Comparison of ENCODE assay signal across 1 cellular context in the genomic region with DNA sequence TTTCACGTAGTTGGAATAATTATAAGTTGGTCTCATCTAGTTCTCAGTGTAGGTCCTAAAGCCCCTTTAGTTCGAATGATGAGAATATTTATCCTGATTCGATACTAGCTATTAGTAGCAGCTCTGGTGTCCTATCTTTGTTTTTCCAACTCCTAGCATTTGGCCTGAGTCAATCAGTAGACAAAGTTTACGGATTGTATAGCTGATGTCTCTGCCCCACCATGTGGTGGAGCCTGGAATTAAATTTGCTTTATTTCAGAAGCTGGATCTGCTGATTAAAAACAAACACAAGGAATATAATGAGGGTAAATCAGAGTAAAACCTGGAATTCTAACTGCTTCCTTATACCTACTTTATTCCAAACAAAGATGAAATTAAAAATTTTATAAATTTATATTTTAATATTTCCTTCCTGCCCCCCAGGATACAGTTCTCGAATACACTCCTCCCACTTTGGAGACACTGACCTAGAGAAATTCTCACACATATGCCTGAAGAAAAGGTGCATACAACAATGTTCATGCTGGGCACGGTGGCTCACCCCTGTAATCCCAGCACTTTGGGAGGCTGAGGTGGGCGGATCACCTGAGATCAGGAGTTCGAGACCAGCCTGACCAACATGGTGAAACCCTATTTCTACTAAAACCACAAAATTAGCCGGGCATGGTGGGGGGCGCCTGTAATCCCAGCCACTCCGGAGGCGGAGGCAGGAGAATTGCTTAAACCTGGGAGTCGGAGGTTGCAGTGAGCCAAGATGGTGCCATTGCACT.
A peak's percentile ranks its signal among the peaks of the same experiment; 100 is the strongest.
TF ChIP-seq lines count a peak whose summit lies in the region.

No MANE protein-coding gene starts in this region.

TF ChIP-seq in HepG2, 621 proteins besides CTCF, POLR2A, EP300 and RAD21 (continued from another document and continues in another):
- no peak for TF ChIP-seq ZNF275 (CRISPR knock-in tag; IDR thresholded peaks at IDR 0.05; ENCODE audit: borderline replicate concordance)
- TF ChIP-seq NFRKB (IDR thresholded peaks at IDR 0.05): no peak
- no peak for TF ChIP-seq HNF4A (CRISPR knock-in tag; IDR thresholded peaks at IDR 0.05)
- no peak for TF ChIP-seq ZBTB7A (CRISPR knock-in tag; IDR thresholded peaks at IDR 0.05)
- TF ChIP-seq, protein P1, sequence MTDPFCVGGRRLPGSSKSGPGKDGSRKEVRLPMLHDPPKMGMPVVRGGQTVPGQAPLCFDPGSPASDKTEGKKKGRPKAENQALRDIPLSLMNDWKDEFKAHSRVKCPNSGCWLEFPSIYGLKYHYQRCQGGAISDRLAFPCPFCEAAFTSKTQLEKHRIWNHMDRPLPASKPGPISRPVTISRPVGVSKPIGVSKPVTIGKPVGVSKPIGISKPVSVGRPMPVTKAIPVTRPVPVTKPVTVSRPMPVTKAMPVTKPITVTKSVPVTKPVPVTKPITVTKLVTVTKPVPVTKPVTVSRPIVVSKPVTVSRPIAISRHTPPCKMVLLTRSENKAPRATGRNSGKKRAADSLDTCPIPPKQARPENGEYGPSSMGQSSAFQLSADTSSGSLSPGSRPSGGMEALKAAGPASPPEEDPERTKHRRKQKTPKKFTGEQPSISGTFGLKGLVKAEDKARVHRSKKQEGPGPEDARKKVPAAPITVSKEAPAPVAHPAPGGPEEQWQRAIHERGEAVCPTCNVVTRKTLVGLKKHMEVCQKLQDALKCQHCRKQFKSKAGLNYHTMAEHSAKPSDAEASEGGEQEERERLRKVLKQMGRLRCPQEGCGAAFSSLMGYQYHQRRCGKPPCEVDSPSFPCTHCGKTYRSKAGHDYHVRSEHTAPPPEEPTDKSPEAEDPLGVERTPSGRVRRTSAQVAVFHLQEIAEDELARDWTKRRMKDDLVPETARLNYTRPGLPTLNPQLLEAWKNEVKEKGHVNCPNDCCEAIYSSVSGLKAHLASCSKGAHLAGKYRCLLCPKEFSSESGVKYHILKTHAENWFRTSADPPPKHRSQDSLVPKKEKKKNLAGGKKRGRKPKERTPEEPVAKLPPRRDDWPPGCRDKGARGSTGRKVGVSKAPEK (CRISPR knock-in tag; IDR thresholded peaks at IDR 0.05; ENCODE audit: borderline replicate concordance): no peak
- TF ChIP-seq ZBTB21 (CRISPR knock-in tag; IDR thresholded peaks at IDR 0.05): no peak
- no peak for TF ChIP-seq PBX2 (CRISPR knock-in tag; IDR thresholded peaks at IDR 0.05)
- no peak for TF ChIP-seq FOXK2 (IDR thresholded peaks at IDR 0.05)
- TF ChIP-seq MAFG (CRISPR knock-in tag; IDR thresholded peaks at IDR 0.05): no peak
- no peak for TF ChIP-seq POLR2AphosphoS5 (IDR thresholded peaks at IDR 0.05; ENCODE audit: low read depth, low read length)
- no peak for TF ChIP-seq ZNF546 (CRISPR knock-in tag; conservative IDR thresholded peaks at IDR 0.05)
- no peak for TF ChIP-seq PLSCR1 (CRISPR knock-in tag; IDR thresholded peaks at IDR 0.05; ENCODE audit: borderline replicate concordance)
- TF ChIP-seq GATAD2A (CRISPR knock-in tag; IDR thresholded peaks at IDR 0.05): peak; percentile 71
- no peak for TF ChIP-seq HES4 (CRISPR knock-in tag; IDR thresholded peaks at IDR 0.05; ENCODE audit: borderline replicate concordance)
- TF ChIP-seq MEF2D (CRISPR knock-in tag; IDR thresholded peaks at IDR 0.05): no peak
- no peak for TF ChIP-seq MYNN (CRISPR knock-in tag; IDR thresholded peaks at IDR 0.05; ENCODE audit: low read depth)
- TF ChIP-seq KAT8 (CRISPR knock-in tag; IDR thresholded peaks at IDR 0.05): peak; percentile 58; the same call in 1 of the 2 replicates
- peak; percentile 39; the same call in 1 of the 2 replicates for TF ChIP-seq KMT2B (CRISPR knock-in tag; IDR thresholded peaks at IDR 0.05)
- TF ChIP-seq ZSCAN9 (CRISPR knock-in tag; IDR thresholded peaks at IDR 0.05; ENCODE audit: borderline replicate concordance): peak; percentile 49; the same call in 1 of the 2 replicates
- TF ChIP-seq POGZ (CRISPR knock-in tag; IDR thresholded peaks at IDR 0.05): no peak
- no peak for TF ChIP-seq SMAD1 (CRISPR knock-in tag; IDR thresholded peaks at IDR 0.05; ENCODE audit: borderline replicate concordance, low read depth)
- TF ChIP-seq, protein P2, sequence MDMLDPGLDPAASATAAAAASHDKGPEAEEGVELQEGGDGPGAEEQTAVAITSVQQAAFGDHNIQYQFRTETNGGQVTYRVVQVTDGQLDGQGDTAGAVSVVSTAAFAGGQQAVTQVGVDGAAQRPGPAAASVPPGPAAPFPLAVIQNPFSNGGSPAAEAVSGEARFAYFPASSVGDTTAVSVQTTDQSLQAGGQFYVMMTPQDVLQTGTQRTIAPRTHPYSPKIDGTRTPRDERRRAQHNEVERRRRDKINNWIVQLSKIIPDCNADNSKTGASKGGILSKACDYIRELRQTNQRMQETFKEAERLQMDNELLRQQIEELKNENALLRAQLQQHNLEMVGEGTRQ (IDR thresholded peaks at IDR 0.05; ENCODE audit: low read depth, low read length): no peak
- TF ChIP-seq, protein P2 (CRISPR knock-in tag; IDR thresholded peaks at IDR 0.05; ENCODE audit: borderline replicate concordance): no peak
- TF ChIP-seq, protein P3, sequence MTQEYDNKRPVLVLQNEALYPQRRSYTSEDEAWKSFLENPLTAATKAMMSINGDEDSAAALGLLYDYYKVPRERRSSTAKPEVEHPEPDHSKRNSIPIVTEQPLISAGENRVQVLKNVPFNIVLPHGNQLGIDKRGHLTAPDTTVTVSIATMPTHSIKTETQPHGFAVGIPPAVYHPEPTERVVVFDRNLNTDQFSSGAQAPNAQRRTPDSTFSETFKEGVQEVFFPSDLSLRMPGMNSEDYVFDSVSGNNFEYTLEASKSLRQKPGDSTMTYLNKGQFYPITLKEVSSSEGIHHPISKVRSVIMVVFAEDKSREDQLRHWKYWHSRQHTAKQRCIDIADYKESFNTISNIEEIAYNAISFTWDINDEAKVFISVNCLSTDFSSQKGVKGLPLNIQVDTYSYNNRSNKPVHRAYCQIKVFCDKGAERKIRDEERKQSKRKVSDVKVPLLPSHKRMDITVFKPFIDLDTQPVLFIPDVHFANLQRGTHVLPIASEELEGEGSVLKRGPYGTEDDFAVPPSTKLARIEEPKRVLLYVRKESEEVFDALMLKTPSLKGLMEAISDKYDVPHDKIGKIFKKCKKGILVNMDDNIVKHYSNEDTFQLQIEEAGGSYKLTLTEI (CRISPR knock-in tag; conservative IDR thresholded peaks at IDR 0.05): no peak
- peak; percentile 85; the same call in 1 of the 2 replicates for TF ChIP-seq MTF2 (CRISPR knock-in tag; IDR thresholded peaks at IDR 0.05; ENCODE audit: borderline replicate concordance)
- 0 out of 2 replicates have a peak, but pooled peaks have one; percentile 22 for TF ChIP-seq ZNF678 (CRISPR knock-in tag; IDR thresholded peaks at IDR 0.05)
- TF ChIP-seq THAP9 (CRISPR knock-in tag; IDR thresholded peaks at IDR 0.05; ENCODE audit: borderline replicate concordance): no peak
- no peak for TF ChIP-seq ZNF629 (CRISPR knock-in tag; conservative IDR thresholded peaks at IDR 0.05)
- TF ChIP-seq NFYC (CRISPR knock-in tag; IDR thresholded peaks at IDR 0.05): 0 out of 2 replicates have a peak, but pooled peaks have one; percentile 16
- TF ChIP-seq, protein P4, sequence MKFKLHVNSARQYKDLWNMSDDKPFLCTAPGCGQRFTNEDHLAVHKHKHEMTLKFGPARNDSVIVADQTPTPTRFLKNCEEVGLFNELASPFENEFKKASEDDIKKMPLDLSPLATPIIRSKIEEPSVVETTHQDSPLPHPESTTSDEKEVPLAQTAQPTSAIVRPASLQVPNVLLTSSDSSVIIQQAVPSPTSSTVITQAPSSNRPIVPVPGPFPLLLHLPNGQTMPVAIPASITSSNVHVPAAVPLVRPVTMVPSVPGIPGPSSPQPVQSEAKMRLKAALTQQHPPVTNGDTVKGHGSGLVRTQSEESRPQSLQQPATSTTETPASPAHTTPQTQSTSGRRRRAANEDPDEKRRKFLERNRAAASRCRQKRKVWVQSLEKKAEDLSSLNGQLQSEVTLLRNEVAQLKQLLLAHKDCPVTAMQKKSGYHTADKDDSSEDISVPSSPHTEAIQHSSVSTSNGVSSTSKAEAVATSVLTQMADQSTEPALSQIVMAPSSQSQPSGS (CRISPR knock-in tag; IDR thresholded peaks at IDR 0.05): peak; percentile 14; the same call in 1 of the 2 replicates
- no peak for TF ChIP-seq FUBP1 (CRISPR knock-in tag; IDR thresholded peaks at IDR 0.05; ENCODE audit: borderline replicate concordance)
- no peak for TF ChIP-seq SRSF4 (IDR thresholded peaks at IDR 0.05; ENCODE audit: low read depth, low read length, poor library complexity, severe bottlenecking)
- TF ChIP-seq ZNF567 (CRISPR knock-in tag; IDR thresholded peaks at IDR 0.05; ENCODE audit: borderline replicate concordance): no peak
- TF ChIP-seq ISX (CRISPR knock-in tag; conservative IDR thresholded peaks at IDR 0.05): no peak
- TF ChIP-seq ZBTB7B (CRISPR knock-in tag; IDR thresholded peaks at IDR 0.05): no peak
- no peak for TF ChIP-seq ZNF766 (CRISPR knock-in tag; IDR thresholded peaks at IDR 0.05; ENCODE audit: borderline replicate concordance)
- TF ChIP-seq CREBL2 (CRISPR knock-in tag; IDR thresholded peaks at IDR 0.05; ENCODE audit: borderline replicate concordance): no peak
- TF ChIP-seq ZMYM2 (CRISPR knock-in tag; IDR thresholded peaks at IDR 0.05): no peak
- no peak for TF ChIP-seq ZNF780A (CRISPR knock-in tag; IDR thresholded peaks at IDR 0.05)
- no peak for TF ChIP-seq ZNF563 (CRISPR knock-in tag; IDR thresholded peaks at IDR 0.05)
- no peak for TF ChIP-seq ZNF878 (CRISPR knock-in tag; IDR thresholded peaks at IDR 0.05)
- no peak for TF ChIP-seq NFIB (CRISPR knock-in tag; IDR thresholded peaks at IDR 0.05; ENCODE audit: borderline replicate concordance)
